ENCODE assay signal across 1 cellular context in genomic region chr19:17391371-17392151, GRCh38.
TF ChIP-seq lines count a peak whose summit lies in the region.

No MANE protein-coding gene starts in this region.

TF ChIP-seq in K562, 482 proteins besides CTCF, POLR2A, EP300 and RAD21 (continued from another document and continues in another):
- TF ChIP-seq ZNF592 (IDR thresholded peaks at IDR 0.05): 0 out of 2 replicates have a peak, but pooled peaks have one; percentile 42
- TF ChIP-seq ZNF3 (CRISPR knock-in tag; IDR thresholded peaks at IDR 0.05): no peak
- no peak for TF ChIP-seq SMC3 (conservative IDR thresholded peaks at IDR 0.05; ENCODE audit: insufficient read depth, low read depth, low read length)
- peak in 1 of 2 experiments; percentile 11; a peak in 1 of 4 replicates for TF ChIP-seq HDAC1 (IDR thresholded peaks at IDR 0.05)
- TF ChIP-seq SUPT5H (IDR thresholded peaks at IDR 0.05): 0 out of 2 replicates have a peak, but pooled peaks have one; percentile 28
- TF ChIP-seq RBM22 (IDR thresholded peaks at IDR 0.05; ENCODE audit: low read depth, low read length, poor library complexity, severe bottlenecking): peak; percentile 3
- TF ChIP-seq, protein P1, sequence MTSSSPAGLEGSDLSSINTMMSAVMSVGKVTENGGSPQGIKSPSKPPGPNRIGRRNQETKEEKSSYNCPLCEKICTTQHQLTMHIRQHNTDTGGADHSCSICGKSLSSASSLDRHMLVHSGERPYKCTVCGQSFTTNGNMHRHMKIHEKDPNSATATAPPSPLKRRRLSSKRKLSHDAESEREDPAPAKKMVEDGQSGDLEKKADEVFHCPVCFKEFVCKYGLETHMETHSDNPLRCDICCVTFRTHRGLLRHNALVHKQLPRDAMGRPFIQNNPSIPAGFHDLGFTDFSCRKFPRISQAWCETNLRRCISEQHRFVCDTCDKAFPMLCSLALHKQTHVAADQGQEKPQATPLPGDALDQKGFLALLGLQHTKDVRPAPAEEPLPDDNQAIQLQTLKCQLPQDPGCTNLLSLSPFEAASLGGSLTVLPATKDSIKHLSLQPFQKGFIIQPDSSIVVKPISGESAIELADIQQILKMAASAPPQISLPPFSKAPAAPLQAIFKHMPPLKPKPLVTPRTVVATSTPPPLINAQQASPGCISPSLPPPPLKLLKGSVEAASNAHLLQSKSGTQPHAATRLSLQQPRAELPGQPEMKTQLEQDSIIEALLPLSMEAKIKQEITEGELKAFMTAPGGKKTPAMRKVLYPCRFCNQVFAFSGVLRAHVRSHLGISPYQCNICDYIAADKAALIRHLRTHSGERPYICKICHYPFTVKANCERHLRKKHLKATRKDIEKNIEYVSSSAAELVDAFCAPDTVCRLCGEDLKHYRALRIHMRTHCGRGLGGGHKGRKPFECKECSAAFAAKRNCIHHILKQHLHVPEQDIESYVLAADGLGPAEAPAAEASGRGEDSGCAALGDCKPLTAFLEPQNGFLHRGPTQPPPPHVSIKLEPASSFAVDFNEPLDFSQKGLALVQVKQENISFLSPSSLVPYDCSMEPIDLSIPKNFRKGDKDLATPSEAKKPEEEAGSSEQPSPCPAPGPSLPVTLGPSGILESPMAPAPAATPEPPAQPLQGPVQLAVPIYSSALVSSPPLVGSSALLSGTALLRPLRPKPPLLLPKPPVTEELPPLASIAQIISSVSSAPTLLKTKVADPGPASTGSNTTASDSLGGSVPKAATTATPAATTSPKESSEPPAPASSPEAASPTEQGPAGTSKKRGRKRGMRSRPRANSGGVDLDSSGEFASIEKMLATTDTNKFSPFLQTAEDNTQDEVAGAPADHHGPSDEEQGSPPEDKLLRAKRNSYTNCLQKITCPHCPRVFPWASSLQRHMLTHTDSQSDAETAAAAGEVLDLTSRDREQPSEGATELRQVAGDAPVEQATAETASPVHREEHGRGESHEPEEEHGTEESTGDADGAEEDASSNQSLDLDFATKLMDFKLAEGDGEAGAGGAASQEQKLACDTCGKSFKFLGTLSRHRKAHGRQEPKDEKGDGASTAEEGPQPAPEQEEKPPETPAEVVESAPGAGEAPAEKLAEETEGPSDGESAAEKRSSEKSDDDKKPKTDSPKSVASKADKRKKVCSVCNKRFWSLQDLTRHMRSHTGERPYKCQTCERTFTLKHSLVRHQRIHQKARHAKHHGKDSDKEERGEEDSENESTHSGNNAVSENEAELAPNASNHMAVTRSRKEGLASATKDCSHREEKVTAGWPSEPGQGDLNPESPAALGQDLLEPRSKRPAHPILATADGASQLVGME (CRISPR knock-in tag; IDR thresholded peaks at IDR 0.05): no peak
- TF ChIP-seq, protein P2, sequence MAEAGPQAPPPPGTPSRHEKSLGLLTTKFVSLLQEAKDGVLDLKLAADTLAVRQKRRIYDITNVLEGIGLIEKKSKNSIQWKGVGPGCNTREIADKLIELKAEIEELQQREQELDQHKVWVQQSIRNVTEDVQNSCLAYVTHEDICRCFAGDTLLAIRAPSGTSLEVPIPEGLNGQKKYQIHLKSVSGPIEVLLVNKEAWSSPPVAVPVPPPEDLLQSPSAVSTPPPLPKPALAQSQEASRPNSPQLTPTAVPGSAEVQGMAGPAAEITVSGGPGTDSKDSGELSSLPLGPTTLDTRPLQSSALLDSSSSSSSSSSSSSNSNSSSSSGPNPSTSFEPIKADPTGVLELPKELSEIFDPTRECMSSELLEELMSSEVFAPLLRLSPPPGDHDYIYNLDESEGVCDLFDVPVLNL (CRISPR knock-in tag; IDR thresholded peaks at IDR 0.05; ENCODE audit: low read depth): no peak
- TF ChIP-seq, protein P3, sequence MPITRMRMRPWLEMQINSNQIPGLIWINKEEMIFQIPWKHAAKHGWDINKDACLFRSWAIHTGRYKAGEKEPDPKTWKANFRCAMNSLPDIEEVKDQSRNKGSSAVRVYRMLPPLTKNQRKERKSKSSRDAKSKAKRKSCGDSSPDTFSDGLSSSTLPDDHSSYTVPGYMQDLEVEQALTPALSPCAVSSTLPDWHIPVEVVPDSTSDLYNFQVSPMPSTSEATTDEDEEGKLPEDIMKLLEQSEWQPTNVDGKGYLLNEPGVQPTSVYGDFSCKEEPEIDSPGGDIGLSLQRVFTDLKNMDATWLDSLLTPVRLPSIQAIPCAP (CRISPR knock-in tag; IDR thresholded peaks at IDR 0.05; ENCODE audit: borderline replicate concordance): no peak
- TF ChIP-seq ASH1L (IDR thresholded peaks at IDR 0.05; ENCODE audit: borderline replicate concordance, low read depth, partially characterized antibody): no peak
- TF ChIP-seq ZBED1 (IDR thresholded peaks at IDR 0.05): no peak
- TF ChIP-seq PCBP2 (IDR thresholded peaks at IDR 0.05; ENCODE audit: low read depth, low read length, poor library complexity, severe bottlenecking): no peak
- TF ChIP-seq RFX7 (CRISPR knock-in tag; IDR thresholded peaks at IDR 0.05): 0 out of 2 replicates have a peak, but pooled peaks have one; percentile 26
- no peak for TF ChIP-seq CREB1 (IDR thresholded peaks at IDR 0.05)
- TF ChIP-seq CREB1 (CRISPR knock-in tag; IDR thresholded peaks at IDR 0.05): peak; percentile 4; the same call in 1 of the 2 replicates
- TF ChIP-seq CXXC5 (CRISPR knock-in tag; IDR thresholded peaks at IDR 0.05): no peak
- no peak for TF ChIP-seq ZNF263 (CRISPR knock-in tag; IDR thresholded peaks at IDR 0.05; ENCODE audit: borderline replicate concordance)
- no peak for TF ChIP-seq POU5F1 (IDR thresholded peaks at IDR 0.05; ENCODE audit: borderline replicate concordance, low read depth, low read length, partially characterized antibody)
- TF ChIP-seq PHF8 (IDR thresholded peaks at IDR 0.05; ENCODE audit: borderline replicate concordance, low read length): peak; percentile 27; the same call in 1 of the 2 replicates
- TF ChIP-seq RBM17 (IDR thresholded peaks at IDR 0.05; ENCODE audit: borderline replicate concordance, low read depth, low read length): no peak
- TF ChIP-seq ZNF507 (tag; conservative IDR thresholded peaks at IDR 0.05): no peak
- no peak for TF ChIP-seq ZNF830 (CRISPR knock-in tag; IDR thresholded peaks at IDR 0.05)
- TF ChIP-seq ZNF217 (CRISPR knock-in tag; IDR thresholded peaks at IDR 0.05): no peak
- TF ChIP-seq HNRNPLL (IDR thresholded peaks at IDR 0.05; ENCODE audit: low read depth, low read length, poor library complexity, severe bottlenecking): peak; percentile 41
- no peak for TF ChIP-seq ZNF551 (CRISPR knock-in tag; IDR thresholded peaks at IDR 0.05)
- no peak for TF ChIP-seq EGR1 (conservative IDR thresholded peaks at IDR 0.05)
- TF ChIP-seq MAX (CRISPR knock-in tag; IDR thresholded peaks at IDR 0.05): peak; percentile 18; the same call in 1 of the 2 replicates
- TF ChIP-seq SPI1 (IDR thresholded peaks at IDR 0.05; ENCODE audit: borderline replicate concordance, low read depth, low read length): no peak
- no peak for TF ChIP-seq ZMIZ1 (IDR thresholded peaks at IDR 0.05; ENCODE audit: low read depth in 2 of 2, low read length in 2 of 2)
- no peak for TF ChIP-seq PREB (CRISPR knock-in tag; IDR thresholded peaks at IDR 0.05)
- TF ChIP-seq FOSL1 (tag; conservative IDR thresholded peaks at IDR 0.05): no peak
- TF ChIP-seq, protein P4, sequence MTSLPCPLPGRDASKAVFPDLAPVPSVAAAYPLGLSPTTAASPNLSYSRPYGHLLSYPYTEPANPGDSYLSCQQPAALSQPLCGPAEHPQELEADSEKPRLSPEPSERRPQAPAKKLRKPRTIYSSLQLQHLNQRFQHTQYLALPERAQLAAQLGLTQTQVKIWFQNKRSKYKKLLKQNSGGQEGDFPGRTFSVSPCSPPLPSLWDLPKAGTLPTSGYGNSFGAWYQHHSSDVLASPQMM (CRISPR knock-in tag; IDR thresholded peaks at IDR 0.05): no peak
- TF ChIP-seq NFE2L1 (tag; IDR thresholded peaks at IDR 0.05; ENCODE audit: borderline replicate concordance, low read depth): no peak
- TF ChIP-seq ZNF324 (CRISPR knock-in tag; IDR thresholded peaks at IDR 0.05): no peak
- TF ChIP-seq IFI16 (CRISPR knock-in tag; IDR thresholded peaks at IDR 0.05): no peak
- TF ChIP-seq HES1 (IDR thresholded peaks at IDR 0.05; ENCODE audit: low read depth): no peak
- TF ChIP-seq ZNF316 (IDR thresholded peaks at IDR 0.05): no peak
- no peak for TF ChIP-seq HNRNPL (IDR thresholded peaks at IDR 0.05; ENCODE audit: low read depth, low read length)
- no peak for TF ChIP-seq ZNF668 (CRISPR knock-in tag; IDR thresholded peaks at IDR 0.05)
